ENCODE assay signal across 8 cellular contexts in the genomic region with DNA sequence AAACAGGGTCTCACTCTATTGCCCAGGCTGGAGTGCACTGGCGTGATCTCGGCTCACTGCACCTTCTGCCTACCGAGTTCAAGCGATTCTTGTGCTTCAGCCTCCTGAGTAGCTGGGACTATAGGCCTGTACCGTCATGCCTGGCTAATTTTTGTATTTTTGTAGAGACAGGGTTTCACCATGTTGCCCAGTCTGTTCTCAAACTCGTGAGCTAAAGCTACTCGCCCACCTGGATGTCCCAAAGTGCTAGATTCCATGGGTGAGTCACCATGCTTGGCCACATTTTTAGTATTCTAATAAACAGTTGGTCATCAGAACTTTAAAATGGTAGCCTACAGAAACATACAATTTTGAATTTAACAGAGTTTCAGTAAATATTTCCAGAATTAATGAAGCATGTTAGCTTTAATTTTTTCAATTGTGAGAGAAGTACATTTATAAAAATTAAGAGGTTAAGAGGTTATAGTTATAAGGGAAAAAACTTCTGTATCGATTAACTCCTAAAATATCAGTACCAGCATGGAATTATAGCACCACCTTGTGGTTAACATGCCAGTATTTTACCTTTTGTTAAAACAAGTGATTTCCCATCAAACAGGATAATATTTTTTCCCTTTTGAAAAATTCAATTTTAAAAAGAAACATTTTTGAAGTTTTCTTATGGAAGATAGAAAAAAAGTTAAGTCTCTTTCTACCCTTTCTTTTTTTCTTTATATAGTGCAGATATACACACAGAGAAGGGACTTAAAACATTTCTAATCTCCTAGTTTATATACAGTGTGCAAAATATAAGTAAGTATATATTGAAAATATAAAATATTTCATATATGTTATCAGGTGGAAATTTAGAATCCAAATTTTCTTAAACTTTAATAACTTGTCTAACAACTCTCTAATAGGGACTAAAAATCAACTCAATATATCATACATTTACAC. TPM values are rescaled to one million over a fixed set of nuclear protein-coding genes. Genes with fewer than 3 reads are reported as not detected.
A peak's percentile ranks its signal among the peaks of the same experiment; 100 is the strongest.
DNase-seq lines count a peak whose midpoint lies in the region; ATAC-seq, FAIRE-seq and TF ChIP-seq lines count a peak whose summit lies in the region.

No MANE protein-coding gene starts in this region.

- no peaks in the 10 kb centered on the region for H3K4me1 ChIP-seq in hepatocyte (ENCODE audit: insufficient read depth)
- no peaks in the 10 kb centered on the region for H3K4me1 ChIP-seq in tibial nerve

- DNase-seq in NCI-H1436 (lab: John Stamatoyannopoulos, UW) (peak; percentile 15), NCI-H1436 treated with DMSO at 0.1 percent for 48 hours (lab: John Stamatoyannopoulos, UW) (no peak), SKM-1 treated with dmso at 0.1 percent for 144 hours (lab: John Stamatoyannopoulos, UW; ENCODE audit: unreplicated experiment) (peak; percentile 9), hepatocyte (ENCODE audit: low spot score) (peak; percentile 32), tibial nerve (ENCODE audit: low spot score in 2 of 2) (no peak), urothelium cell line (ENCODE audit: low spot score) (no peak)
- DNase-seq in activated naive CD4-positive, alpha-beta T cell (lab: John Stamatoyannopoulos, UW), result no peak

- no peak for FAIRE-seq in urothelium cell line (lab: Jason Lieb, UNC)

- no peaks in the 10 kb centered on the region for H3K36me3 ChIP-seq in hepatocyte (replicated peaks; ENCODE audit: insufficient read depth, low read depth)
- H3K36me3 ChIP-seq in tibial nerve, result peaks cover 0 to 22% (median 0%) of the 10 kb centered on the region in 3 donors

- TF ChIP-seq CTCF in hepatocyte (IDR thresholded peaks at IDR 0.05; ENCODE audit: poor library complexity), result peak; percentile 81
- TF ChIP-seq CTCF in tibial nerve (IDR thresholded peaks at IDR 0.05), result peak in 4 of 5 experiments; percentile 39 to 66 (median 54)

- no peaks in the 10 kb centered on the region for H3K79me2 ChIP-seq in hepatocyte

- H2AFZ ChIP-seq in hepatocyte, result no peak overlapping the region

- H4K20me1 ChIP-seq in hepatocyte (ENCODE audit: insufficient read depth, poor library complexity, severe bottlenecking), result no peaks in the 10 kb centered on the region

- ATAC-seq in HG02885 (IDR thresholded peaks at IDR 0.05; ENCODE audit: poor library complexity, unreplicated experiment), result peak; percentile 38

- H3K9me2 ChIP-seq in hepatocyte (replicated peaks; ENCODE audit: insufficient read depth), result no peaks in the 10 kb centered on the region

- no peak for TF ChIP-seq EP300 in tibial nerve (IDR thresholded peaks at IDR 0.05)

- H3K4me2 ChIP-seq in hepatocyte, result no peak overlapping the region

- H3K9me3 ChIP-seq in hepatocyte (ENCODE audit: low read depth) (no peaks in the 10 kb centered on the region), tibial nerve (no peaks in the 10 kb centered on the region)

- TF ChIP-seq POLR2A in tibial nerve (IDR thresholded peaks at IDR 0.05), result no peak

- H3K27ac ChIP-seq in hepatocyte (no peak overlapping the region), tibial nerve (no peak overlapping the region)

- H3K27me3 ChIP-seq in hepatocyte (no peaks in the 10 kb centered on the region), tibial nerve (no peaks in the 10 kb centered on the region)

- H3K4me3 ChIP-seq in hepatocyte (no peak overlapping the region), tibial nerve (no peak overlapping the region)

- 73% methylated on average over 8 of the region's 8 CpGs for WGBS in hepatocyte (ENCODE audit: low lambda C conversion rate, missing lambda C conversion rate)
- 72% methylated on average over 8 of the region's 8 CpGs for WGBS in tibial nerve, 2 donors

RNA-seq across cellular contexts. Expression of a gene that starts 35.4 kb away (rescaled TPM):
- total RNA-seq in hepatocyte (19.0 and 25.8 TPM in 2 replicates), tibial nerve (10 to 100 TPM; 16.7 to 27.4 (median 21.5) TPM)
- 6.6 and 7.7 TPM in 2 replicates for polyA plus RNA-seq in hepatocyte

RNA-seq across cellular contexts. Expression of a gene that starts 35.6 kb away (rescaled TPM):
- total RNA-seq in hepatocyte (35.7 and 43.4 TPM in 2 replicates), tibial nerve (10 to 100 TPM; 25.3 to 34.3 (median 30.3) TPM)
- 21.2 and 21.3 TPM in 2 replicates for polyA plus RNA-seq in hepatocyte

Comparison
In these comparisons a context has a peak if more than half of its experiments do, and no peak if none do; other contexts are left out.
1. DNase-seq: peak in NCI-H1436 (single experiment), SKM-1 treated with dmso at 0.1 percent for 144 hours (single experiment) and hepatocyte (single experiment); none in NCI-H1436 treated with DMSO at 0.1 percent for 48 hours (single experiment), tibial nerve (0 of 2), activated naive CD4-positive, alpha-beta T cell (0 of 4) and urothelium cell line (single experiment).